1 cellular context compared by ENCODE assay signal in genomic region chr10:100151901-100152300, GRCh38.
TF ChIP-seq lines count a peak whose summit lies in the region.

No MANE protein-coding gene starts in this region.

TF ChIP-seq in GM12878, 131 proteins besides CTCF, POLR2A, EP300 and RAD21 (continued from another document):
- TF ChIP-seq ZBTB40 (IDR thresholded peaks at IDR 0.05; ENCODE audit: borderline replicate concordance) (no peak), ZNF207 (IDR thresholded peaks at IDR 0.05; ENCODE audit: borderline replicate concordance) (no peak), DPF2 (IDR thresholded peaks at IDR 0.05) (no peak), IKZF1 (conservative IDR thresholded peaks at IDR 0.05) (no peak)
